Comparison of ENCODE assay signal across 16 cellular contexts in genomic region chr2:145984541-145984940, GRCh38.
DNase-seq lines count a peak whose midpoint lies in the region; ATAC-seq, FAIRE-seq and TF ChIP-seq lines count a peak whose summit lies in the region.
"Had no signal": no experiment of that assay in that cellular context is flagged by ENCODE, and none has a peak within 500 bp of the region (broad histone marks: within the 10 kb centered on the region; RNA-seq: fewer than 3 reads in every experiment).

No MANE protein-coding gene starts in this region.

- H3K4me1 ChIP-seq in mucosa of descending colon (ENCODE audit: low read depth) (no peaks in the 10 kb centered on the region), heart right ventricle (no peaks in the 10 kb centered on the region)
- H3K4me1 ChIP-seq: ascending aorta had no signal

- H3K27ac ChIP-seq in heart right ventricle, result no peak overlapping the region
- H3K27ac ChIP-seq: ascending aorta had no signal

- intact Hi-C loops in mucosa of descending colon (cut with DNase I, micrococcal nuclease) (no loop called here), heart right ventricle (cut with DNase I) (no loop called here)

- H3K9me3 ChIP-seq in mucosa of descending colon (no peaks in the 10 kb centered on the region), heart right ventricle (no peaks in the 10 kb centered on the region)
- H3K9me3 ChIP-seq: ascending aorta had no signal

- FAIRE-seq in islet of Langerhans (lab: Jason Lieb, UNC), result peak; percentile 88

- H3K36me3 ChIP-seq in mucosa of descending colon (ENCODE audit: low read depth) (no peaks in the 10 kb centered on the region), heart right ventricle (no peaks in the 10 kb centered on the region)
- H3K36me3 ChIP-seq: ascending aorta had no signal

- TF ChIP-seq CTCF in astrocyte of the spinal cord (IDR thresholded peaks at IDR 0.05; ENCODE audit: low read depth, low read length), result no peak
- TF ChIP-seq CTCF in mucosa of descending colon (IDR thresholded peaks at IDR 0.05), result no peak
- TF ChIP-seq CTCF in heart right ventricle (IDR thresholded peaks at IDR 0.05), result no peak

- no peak for ATAC-seq in mucosa of descending colon
- no peak for ATAC-seq in GM18907 (IDR thresholded peaks at IDR 0.05; ENCODE audit: unreplicated experiment)
- no peak for ATAC-seq in heart right ventricle
- ATAC-seq: stimulated activated naive CD8-positive, alpha-beta T cell treated with anti-CD3 and anti-CD28 coated beads, Interleukin-15, amount 100 ng/mL, for 72 hours had no signal

- no peak overlapping the region for H3K4me3 ChIP-seq in astrocyte of the spinal cord (ENCODE audit: low read depth, low read length)
- no peak overlapping the region for H3K4me3 ChIP-seq in mucosa of descending colon
- no peak overlapping the region for H3K4me3 ChIP-seq in heart right ventricle
- H3K4me3 ChIP-seq: ascending aorta had no signal

- DNase-seq in ACHN, result peak; percentile 63
- peak; percentile 73 for DNase-seq in HT-29 (ENCODE audit: low spot score)
- peak; percentile 53 for DNase-seq in astrocyte of the spinal cord (ENCODE audit: low read depth, low spot score)
- DNase-seq in mucosa of descending colon, result no peak
- no peak for DNase-seq in heart right ventricle
- no peak for DNase-seq in NCI-H510A (lab: John Stamatoyannopoulos, UW)
- DNase-seq: activated CD4-positive, alpha-beta T cell treated with anti-CD3 and anti-CD28 coated beads for 1 hour; activated T-cell treated with anti-CD3 and anti-CD28 coated beads, Interleukin-2, amount 50 U/mL, for 48 hours; endodermal cell; KBM-7; NCI-H2029 treated with DMSO at 0.1 percent for 48 hours; OCI-M1; stimulated activated naive CD8-positive, alpha-beta T cell treated with anti-CD3 and anti-CD28 coated beads, Interleukin-15, amount 100 ng/mL, for 72 hours had no signal

- WGBS in heart right ventricle, 2 donors, result 13 to 17% methylated on average over 1 of the region's 1 CpG

- H3K27me3 ChIP-seq in heart right ventricle, result no peaks in the 10 kb centered on the region
- H3K27me3 ChIP-seq: ascending aorta had no signal

- in situ Hi-C loops in ACHN (cut with HindIII; ENCODE audit: low pct_ligation_motif_present, low pct_unique_long_range_greater_than_20kb, low sequenced_read_pairs), result no loop called here
- in situ Hi-C loops in astrocyte of the spinal cord (cut with HindIII; ENCODE audit: low sequenced_read_pairs), result no loop called here

Comparison
In these comparisons a context has a peak if more than half of its experiments do, and no peak if none do; other contexts are left out.
1. DNase-seq: peak in ACHN (single experiment), HT-29 (single experiment) and astrocyte of the spinal cord (single experiment); none in mucosa of descending colon (0 of 3), heart right ventricle (0 of 2) and NCI-H510A (single experiment).